ENCODE assay signal across 16 cellular contexts in the genomic region with DNA sequence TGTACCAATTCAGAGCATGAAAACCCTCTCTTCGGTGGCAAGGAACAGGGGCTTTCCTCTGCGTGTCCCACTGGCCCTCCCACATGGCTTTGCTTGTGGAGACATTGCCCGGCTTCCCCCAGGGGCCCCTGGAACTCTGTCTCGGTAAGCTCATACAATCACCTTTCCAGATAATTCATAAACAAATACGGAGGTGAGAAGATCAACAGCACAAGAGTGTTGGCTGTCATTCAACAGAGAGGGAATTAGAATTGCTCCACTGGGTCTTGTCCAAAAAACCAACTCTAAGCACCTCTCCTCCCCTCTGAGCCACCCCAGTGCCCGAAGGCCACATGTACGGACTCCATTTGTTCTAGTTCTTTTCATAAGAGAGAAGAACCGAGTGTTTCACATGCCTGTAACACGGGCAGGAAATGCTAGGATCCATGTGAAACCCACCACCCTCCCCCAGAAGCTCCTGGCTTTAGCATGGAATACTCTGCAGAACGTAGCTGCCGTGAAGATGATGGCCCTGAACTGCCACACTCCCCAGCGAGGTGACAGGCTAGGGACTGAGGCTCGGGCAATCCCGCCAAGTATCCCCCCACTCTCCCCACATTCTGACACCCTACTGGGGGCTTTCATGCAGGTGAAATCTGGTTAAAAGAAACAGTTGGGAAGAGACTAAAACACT. TPM values are rescaled to one million over a fixed set of nuclear protein-coding genes. Genes with fewer than 3 reads are reported as not detected.
A peak's percentile ranks its signal among the peaks of the same experiment; 100 is the strongest.
DNase-seq lines count a peak whose midpoint lies in the region; ATAC-seq and TF ChIP-seq lines count a peak whose summit lies in the region.
"Had no signal": no experiment of that assay in that cellular context is flagged by ENCODE, and none has a peak within 500 bp of the region (broad histone marks: within the 10 kb centered on the region; RNA-seq: fewer than 3 reads in every experiment).

No MANE protein-coding gene starts in this region.

- 81% methylated on average over 14 of the region's 14 CpGs for WGBS in esophagus muscularis mucosa

- no peak overlapping the region for H3K4me3 ChIP-seq in esophagus muscularis mucosa
- no peak overlapping the region for H3K4me3 ChIP-seq in vagina

- TF ChIP-seq POLR2A in esophagus muscularis mucosa (IDR thresholded peaks at IDR 0.05; ENCODE audit: low read depth) (no peak), vagina (IDR thresholded peaks at IDR 0.05) (no peak)

- H3K9me3 ChIP-seq in esophagus muscularis mucosa, result no peaks in the 10 kb centered on the region
- H3K9me3 ChIP-seq in vagina, result no peaks in the 10 kb centered on the region

- H3K36me3 ChIP-seq in esophagus muscularis mucosa, result no peaks in the 10 kb centered on the region
- no peaks in the 10 kb centered on the region for H3K36me3 ChIP-seq in vagina

- TF ChIP-seq CTCF in esophagus muscularis mucosa (IDR thresholded peaks at IDR 0.05) (no peak), vagina (IDR thresholded peaks at IDR 0.05) (no peak)

- no peak for TF ChIP-seq EP300 in esophagus muscularis mucosa (IDR thresholded peaks at IDR 0.05)

- no peak for ATAC-seq in HG03108 (IDR thresholded peaks at IDR 0.05; ENCODE audit: unreplicated experiment)
- ATAC-seq: CD8-positive, alpha-beta T cell; HepG2 had no signal

- intact Hi-C loops in esophagus muscularis mucosa (cut with DNase I) (no loop called here), vagina (cut with DNase I) (no loop called here)

- H3K27ac ChIP-seq in esophagus muscularis mucosa (replicated peaks in 1 of 4) (no peak overlapping the region), vagina (no peak overlapping the region)
- H3K27ac ChIP-seq: 22Rv1 had no signal

- peak; percentile 19 for DNase-seq in NCI-H748 (lab: John Stamatoyannopoulos, UW; ENCODE audit: unreplicated experiment)
- no peak for DNase-seq in NCI-H748 treated with DMSO at 0.1 percent for 48 hours (lab: John Stamatoyannopoulos, UW)
- peak; percentile 64 for DNase-seq in NCI-H2029 (lab: John Stamatoyannopoulos, UW)
- peak; percentile 70 for DNase-seq in esophagus muscularis mucosa (ENCODE audit: extremely low spot score)
- DNase-seq in vagina (ENCODE audit: extremely low spot score in 2 of 2), result peak; percentile 70 to 88
- no peak for DNase-seq in effector CD4-positive, alpha-beta T cell
- DNase-seq: COR-L47, DMS153, DMS79 treated with DMSO at 0.1 percent for 48 hours, EL, HCEC 1CT, HFFc6 had no signal

- H3K27me3 ChIP-seq in esophagus muscularis mucosa (no peaks in the 10 kb centered on the region), vagina (no peaks in the 10 kb centered on the region)

- H3K4me1 ChIP-seq in esophagus muscularis mucosa (no peaks in the 10 kb centered on the region), vagina (no peaks in the 10 kb centered on the region)

RNA-seq across cellular contexts. Expression of a gene that starts 24.6 kb away (rescaled TPM):
- total RNA-seq in esophagus muscularis mucosa (10 to 100 TPM in 3 of 4 donors, 1 to 10 TPM in 1; 8.7 to 19.7 (median 16.8) TPM), vagina (9.8 TPM)
- total RNA-seq: CD8-positive, alpha-beta T cell had no signal

Comparison
In these comparisons a context has a peak if more than half of its experiments do, and no peak if none do; other contexts are left out.
1. DNase-seq: peak in NCI-H748 (single experiment), NCI-H2029 (single experiment), esophagus muscularis mucosa (single experiment) and vagina (2 of 2); none in NCI-H748 treated with DMSO at 0.1 percent for 48 hours (single experiment) and effector CD4-positive, alpha-beta T cell (single experiment).